In the genomic region with DNA sequence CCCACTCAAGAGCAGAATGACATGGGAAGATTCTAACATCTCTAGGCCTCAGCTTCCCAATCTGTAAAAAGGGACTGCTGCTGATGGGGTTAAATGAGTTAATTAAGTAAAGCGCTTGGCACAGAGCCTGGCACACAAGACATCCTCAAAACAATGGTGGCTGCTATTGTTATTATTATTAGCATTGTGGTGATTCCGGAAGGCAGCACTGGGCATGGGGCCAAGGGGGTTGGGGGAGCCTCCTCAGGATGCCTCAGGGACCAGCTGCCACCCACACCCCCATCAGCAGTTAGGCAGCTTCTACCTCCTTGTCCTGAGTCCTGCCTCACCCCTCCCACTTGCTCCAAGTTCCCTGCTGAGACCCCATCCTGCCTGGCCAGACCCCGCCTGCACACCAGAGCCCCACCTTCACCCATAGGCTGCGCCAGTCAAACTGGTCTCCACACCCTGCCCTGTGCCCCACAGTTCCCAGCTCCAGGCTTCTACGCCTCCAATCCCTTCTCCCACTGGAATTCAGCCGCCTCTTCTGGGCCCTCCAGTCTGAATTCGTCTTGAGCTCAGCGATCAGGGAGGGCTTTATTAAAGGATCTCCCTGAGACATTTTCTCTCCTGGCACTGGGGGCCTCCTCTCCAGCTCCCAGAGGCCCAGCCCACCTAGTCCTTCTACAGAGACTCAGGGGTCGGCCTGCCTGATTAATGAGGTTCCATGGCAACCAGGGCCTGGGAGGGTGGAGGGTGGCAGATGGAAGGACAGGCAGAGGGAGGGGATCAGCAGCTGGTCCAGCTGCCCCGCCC, we compare ENCODE assay signal across 7 cellular contexts. TPM values are rescaled to one million over a fixed set of nuclear protein-coding genes. Genes with fewer than 3 reads are reported as not detected.
DNase-seq lines count a peak whose midpoint lies in the region; ATAC-seq and TF ChIP-seq lines count a peak whose summit lies in the region.

No MANE protein-coding gene starts in this region.

- H3K14ac ChIP-seq in neuronal stem cell (ENCODE audit: low read length): peak overlapping the region; percentile 12

- no peaks in the 10 kb centered on the region for H3K9me3 ChIP-seq in neuronal stem cell (replicated peaks in 1 of 2; ENCODE audit: control insufficient read depth in 2 of 2, insufficient read depth in 1 of 2, low read depth in 1 of 2, low read length in 2 of 2)

- H2BK5ac ChIP-seq in neuronal stem cell (ENCODE audit: low read length): peak overlapping the region; percentile 26

- H3K27me3 Mint-ChIP-seq in chondrocyte (ENCODE audit: low read depth): no peaks in the 10 kb centered on the region

- peak overlapping the region; percentile 53 for H2AK5ac ChIP-seq in neuronal stem cell (ENCODE audit: low read depth, low read length)

- H3K4me3 ChIP-seq in GM12875 (ENCODE audit: low read depth, low read length) (peak overlapping the region; percentile 58), neuronal stem cell (ENCODE audit: low read length in 2 of 2) (peak overlapping the region; percentile 86 to 94)

- no peak overlapping the region for H4K8ac ChIP-seq in neuronal stem cell (ENCODE audit: low read depth, low read length)

- peaks cover 11 to 13% of the 10 kb centered on the region in 2 donors for H3K4me1 ChIP-seq in neuronal stem cell (ENCODE audit: control insufficient read depth in 2 of 2, insufficient read depth in 1 of 2, low read depth in 1 of 2, low read length in 2 of 2)

- peaks cover 0 to 12% (median 0%) of the 10 kb centered on the region in 3 experiments for H3K27me3 ChIP-seq in neuronal stem cell (ENCODE audit: control insufficient read depth in 3 of 3, insufficient read depth in 3 of 3, low read depth in 1 of 3, low read length in 3 of 3)

- H3K4me3 Mint-ChIP-seq in chondrocyte (ENCODE audit: unreplicated experiment): peak overlapping the region; percentile 64

- peak overlapping the region; percentile 74 for H3K4me2 ChIP-seq in neuronal stem cell (ENCODE audit: insufficient read depth, low read length, poor library complexity, severe bottlenecking)

- peak overlapping the region; percentile 78 for H2AFZ ChIP-seq in neuronal stem cell (ENCODE audit: low read length)

- no peak overlapping the region for H2BK15ac ChIP-seq in neuronal stem cell (ENCODE audit: low read length)

- peaks cover 11 to 41% of the 10 kb centered on the region in 2 donors for H3K36me3 ChIP-seq in neuronal stem cell (replicated peaks in 1 of 2; ENCODE audit: control insufficient read depth in 2 of 2, insufficient read depth in 2 of 2, low read length in 2 of 2)

- H3K79me1 ChIP-seq in neuronal stem cell (ENCODE audit: low read depth, low read length): peaks cover 6% of the 10 kb centered on the region

- TF ChIP-seq CTCF in GM12875 (IDR thresholded peaks at IDR 0.05; ENCODE audit: borderline replicate concordance, insufficient read depth, low read depth, low read length): no peak
- no peak for TF ChIP-seq CTCF in chondrocyte (IDR thresholded peaks at IDR 0.05)

- H3K4ac ChIP-seq in neuronal stem cell (ENCODE audit: low read length): no peak overlapping the region

- no CpG with 5 or more reads among the region's 10 CpGs for WGBS in neuronal stem cell (ENCODE audit: extremely low coverage in 2 of 2, insufficient read length in 2 of 2, insufficient replicate concordance in 1 of 2), 2 donors

- peaks cover 39% of the 10 kb centered on the region for H3K4me1 Mint-ChIP-seq in chondrocyte (ENCODE audit: low read depth)

- H3K23ac ChIP-seq in neuronal stem cell (ENCODE audit: low read depth, low read length, poor library complexity): no peak overlapping the region

- H3K36me3 Mint-ChIP-seq in chondrocyte (ENCODE audit: low read depth): no peaks in the 10 kb centered on the region

- H3K18ac ChIP-seq in neuronal stem cell (ENCODE audit: low read length): peak overlapping the region; percentile 87

- ATAC-seq in GM19463 (IDR thresholded peaks at IDR 0.05; ENCODE audit: unreplicated experiment) (no peak), HG03460 (IDR thresholded peaks at IDR 0.05; ENCODE audit: unreplicated experiment) (no peak)

- H3K27ac ChIP-seq in neuronal stem cell (replicated peaks; ENCODE audit: low read length): peak overlapping the region; percentile 75

- no peaks in the 10 kb centered on the region for H3K9me3 Mint-ChIP-seq in chondrocyte (ENCODE audit: low read depth)

- DNase-seq in NCI-H2171 (lab: John Stamatoyannopoulos, UW): peak; percentile 91
- no peak for DNase-seq in chondrocyte (ENCODE audit: low spot score)
- no peak for DNase-seq in neuronal stem cell (ENCODE audit: low spot score)
- no peak for DNase-seq in NCI-H128 (lab: John Stamatoyannopoulos, UW; ENCODE audit: unreplicated experiment)

- H4K91ac ChIP-seq in neuronal stem cell (ENCODE audit: low read depth, low read length, poor library complexity): no peak overlapping the region

- H2BK120ac ChIP-seq in neuronal stem cell (ENCODE audit: low read depth, low read length): no peak overlapping the region

- H3K27ac Mint-ChIP-seq in chondrocyte (ENCODE audit: unreplicated experiment): no peak overlapping the region

- H2BK12ac ChIP-seq in neuronal stem cell (ENCODE audit: low read length): no peak overlapping the region

- H3K9ac ChIP-seq in neuronal stem cell (ENCODE audit: low read depth, low read length, poor library complexity): peak overlapping the region; percentile 85

RNA-seq across cellular contexts. Expression of gene E2F1, which starts 1.5 kb away (rescaled TPM):
- total RNA-seq in chondrocyte: 7.5 to 17.0 TPM (median 7.6 TPM) in 3 replicates
- 20.5 TPM for polyA plus RNA-seq in neuronal stem cell (2013, experiment 1 of 2)
- polyA plus RNA-seq in neuronal stem cell (2013, experiment 2 of 2): 19.9 TPM

RNA-seq across cellular contexts. Expression of gene NECAB3, which starts 10.5 kb away (rescaled TPM):
- total RNA-seq in chondrocyte: 23.5 to 35.5 TPM (median 32.5 TPM) in 3 replicates
- polyA plus RNA-seq in neuronal stem cell (2013, experiment 1 of 2): 12.9 TPM
- polyA plus RNA-seq in neuronal stem cell (2013, experiment 2 of 2): 13.4 TPM

RNA-seq across cellular contexts. Expression of gene ACTL10, which starts 18.0 kb away (rescaled TPM):
- total RNA-seq in chondrocyte: 0.60 to 2.5 TPM (median 2.3 TPM) in 3 replicates
- polyA plus RNA-seq in neuronal stem cell (2013, experiment 1 of 2): 0.04 TPM
- polyA plus RNA-seq in neuronal stem cell (2013, experiment 2 of 2): 0.03 TPM

RNA-seq across cellular contexts. Expression of gene C20orf144, which starts 22.6 kb away (rescaled TPM):
- total RNA-seq in chondrocyte: 0.10 to 0.17 TPM in 2 of 3 replicates, not detected in the other
- polyA plus RNA-seq in neuronal stem cell (2013, experiment 1 of 2): 0.07 TPM
- 0.11 TPM for polyA plus RNA-seq in neuronal stem cell (2013, experiment 2 of 2)

RNA-seq across cellular contexts. Expression of gene PXMP4, which starts 35.4 kb away (rescaled TPM):
- 4.9 to 6.7 TPM (median 6.4 TPM) in 3 replicates for total RNA-seq in chondrocyte
- 3.3 TPM for polyA plus RNA-seq in neuronal stem cell (2013, experiment 1 of 2)
- 3.1 TPM for polyA plus RNA-seq in neuronal stem cell (2013, experiment 2 of 2)
